ENCODE assay signal across 1 cellular context in the genomic region with DNA sequence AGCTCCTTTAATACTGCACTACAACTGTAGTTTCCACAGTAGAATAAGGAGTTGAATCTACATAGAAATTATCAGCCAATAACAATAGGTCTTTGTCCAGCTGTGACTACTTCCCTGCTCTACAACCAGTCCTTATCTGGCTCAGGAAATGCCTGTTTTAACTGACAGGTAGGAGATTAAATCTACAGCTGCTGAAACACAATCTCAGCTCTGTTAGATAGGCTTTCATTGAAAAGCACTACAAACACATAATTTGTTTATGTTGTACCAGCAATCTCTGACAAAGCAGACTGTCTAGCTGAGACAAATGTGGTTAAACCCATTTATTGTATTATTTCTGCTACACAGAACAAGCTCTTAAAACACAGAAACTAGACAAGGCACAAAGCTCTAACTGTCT.
TF ChIP-seq lines count a peak whose summit lies in the region.

No MANE protein-coding gene starts in this region.

TF ChIP-seq in HEK293, 187 proteins besides CTCF, POLR2A, EP300 and RAD21 (continued from another document):
- TF ChIP-seq TCF7L2 (IDR thresholded peaks at IDR 0.05; ENCODE audit: borderline replicate concordance, low read depth, low read length) = peak; percentile 85
- TF ChIP-seq ZNF626 (tag by site-specific recombination; IDR thresholded peaks at IDR 0.05) = no peak
- no peak for TF ChIP-seq ZNF510 (tag by site-specific recombination; IDR thresholded peaks at IDR 0.05; ENCODE audit: insufficient replicate concordance)
- TF ChIP-seq ZNF48 (tag by site-specific recombination; IDR thresholded peaks at IDR 0.05) = no peak
- TF ChIP-seq, protein P1, sequence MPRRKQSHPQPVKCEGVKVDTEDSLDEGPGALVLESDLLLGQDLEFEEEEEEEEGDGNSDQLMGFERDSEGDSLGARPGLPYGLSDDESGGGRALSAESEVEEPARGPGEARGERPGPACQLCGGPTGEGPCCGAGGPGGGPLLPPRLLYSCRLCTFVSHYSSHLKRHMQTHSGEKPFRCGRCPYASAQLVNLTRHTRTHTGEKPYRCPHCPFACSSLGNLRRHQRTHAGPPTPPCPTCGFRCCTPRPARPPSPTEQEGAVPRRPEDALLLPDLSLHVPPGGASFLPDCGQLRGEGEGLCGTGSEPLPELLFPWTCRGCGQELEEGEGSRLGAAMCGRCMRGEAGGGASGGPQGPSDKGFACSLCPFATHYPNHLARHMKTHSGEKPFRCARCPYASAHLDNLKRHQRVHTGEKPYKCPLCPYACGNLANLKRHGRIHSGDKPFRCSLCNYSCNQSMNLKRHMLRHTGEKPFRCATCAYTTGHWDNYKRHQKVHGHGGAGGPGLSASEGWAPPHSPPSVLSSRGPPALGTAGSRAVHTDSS (tag by site-specific recombination; IDR thresholded peaks at IDR 0.05) = no peak
- peak; percentile 52 for TF ChIP-seq ZBTB17 (tag by site-specific recombination; IDR thresholded peaks at IDR 0.05)
- TF ChIP-seq, protein P2, sequence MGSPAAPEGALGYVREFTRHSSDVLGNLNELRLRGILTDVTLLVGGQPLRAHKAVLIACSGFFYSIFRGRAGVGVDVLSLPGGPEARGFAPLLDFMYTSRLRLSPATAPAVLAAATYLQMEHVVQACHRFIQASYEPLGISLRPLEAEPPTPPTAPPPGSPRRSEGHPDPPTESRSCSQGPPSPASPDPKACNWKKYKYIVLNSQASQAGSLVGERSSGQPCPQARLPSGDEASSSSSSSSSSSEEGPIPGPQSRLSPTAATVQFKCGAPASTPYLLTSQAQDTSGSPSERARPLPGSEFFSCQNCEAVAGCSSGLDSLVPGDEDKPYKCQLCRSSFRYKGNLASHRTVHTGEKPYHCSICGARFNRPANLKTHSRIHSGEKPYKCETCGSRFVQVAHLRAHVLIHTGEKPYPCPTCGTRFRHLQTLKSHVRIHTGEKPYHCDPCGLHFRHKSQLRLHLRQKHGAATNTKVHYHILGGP (tag by site-specific recombination; IDR thresholded peaks at IDR 0.05) = no peak
- no peak for TF ChIP-seq ZNF112 (tag by site-specific recombination; IDR thresholded peaks at IDR 0.05)
- TF ChIP-seq ZNF658 (tag by site-specific recombination; IDR thresholded peaks at IDR 0.05) = no peak
- no peak for TF ChIP-seq ZFP37 (tag by site-specific recombination; IDR thresholded peaks at IDR 0.05)
- no peak for TF ChIP-seq ZNF423 (tag by site-specific recombination; IDR thresholded peaks at IDR 0.05)
- TF ChIP-seq, protein P3, sequence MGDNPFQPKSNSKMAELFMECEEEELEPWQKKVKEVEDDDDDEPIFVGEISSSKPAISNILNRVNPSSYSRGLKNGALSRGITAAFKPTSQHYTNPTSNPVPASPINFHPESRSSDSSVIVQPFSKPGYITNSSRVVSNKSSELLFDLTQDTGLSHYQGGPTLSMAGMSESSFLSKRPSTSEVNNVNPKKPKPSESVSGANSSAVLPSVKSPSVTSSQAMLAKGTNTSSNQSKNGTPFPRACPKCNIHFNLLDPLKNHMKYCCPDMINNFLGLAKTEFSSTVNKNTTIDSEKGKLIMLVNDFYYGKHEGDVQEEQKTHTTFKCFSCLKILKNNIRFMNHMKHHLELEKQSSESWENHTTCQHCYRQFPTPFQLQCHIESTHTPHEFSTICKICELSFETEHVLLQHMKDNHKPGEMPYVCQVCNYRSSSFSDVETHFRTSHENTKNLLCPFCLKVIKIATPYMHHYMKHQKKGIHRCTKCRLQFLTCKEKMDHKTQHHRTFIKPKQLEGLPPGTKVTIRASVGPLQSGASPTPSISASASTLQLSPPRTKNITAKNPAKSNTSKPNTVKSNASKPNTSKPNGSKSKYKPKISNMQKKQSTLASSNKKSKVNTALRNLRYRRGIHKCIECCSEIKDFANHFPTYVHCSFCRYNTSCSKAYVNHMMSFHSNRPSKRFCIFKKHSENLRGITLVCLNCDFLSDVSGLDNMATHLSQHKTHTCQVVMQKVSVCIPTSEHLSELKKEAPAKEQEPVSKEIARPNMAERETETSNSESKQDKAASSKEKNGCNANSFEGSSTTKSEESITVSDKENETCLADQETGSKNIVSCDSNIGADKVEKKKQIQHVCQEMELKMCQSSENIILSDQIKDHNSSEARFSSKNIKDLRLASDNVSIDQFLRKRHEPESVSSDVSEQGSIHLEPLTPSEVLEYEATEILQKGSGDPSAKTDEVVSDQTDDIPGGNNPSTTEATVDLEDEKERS (tag by site-specific recombination; IDR thresholded peaks at IDR 0.05) = no peak
- peak; percentile 86 for TF ChIP-seq ZNF843 (tag by site-specific recombination; IDR thresholded peaks at IDR 0.05)
- TF ChIP-seq, protein P4, sequence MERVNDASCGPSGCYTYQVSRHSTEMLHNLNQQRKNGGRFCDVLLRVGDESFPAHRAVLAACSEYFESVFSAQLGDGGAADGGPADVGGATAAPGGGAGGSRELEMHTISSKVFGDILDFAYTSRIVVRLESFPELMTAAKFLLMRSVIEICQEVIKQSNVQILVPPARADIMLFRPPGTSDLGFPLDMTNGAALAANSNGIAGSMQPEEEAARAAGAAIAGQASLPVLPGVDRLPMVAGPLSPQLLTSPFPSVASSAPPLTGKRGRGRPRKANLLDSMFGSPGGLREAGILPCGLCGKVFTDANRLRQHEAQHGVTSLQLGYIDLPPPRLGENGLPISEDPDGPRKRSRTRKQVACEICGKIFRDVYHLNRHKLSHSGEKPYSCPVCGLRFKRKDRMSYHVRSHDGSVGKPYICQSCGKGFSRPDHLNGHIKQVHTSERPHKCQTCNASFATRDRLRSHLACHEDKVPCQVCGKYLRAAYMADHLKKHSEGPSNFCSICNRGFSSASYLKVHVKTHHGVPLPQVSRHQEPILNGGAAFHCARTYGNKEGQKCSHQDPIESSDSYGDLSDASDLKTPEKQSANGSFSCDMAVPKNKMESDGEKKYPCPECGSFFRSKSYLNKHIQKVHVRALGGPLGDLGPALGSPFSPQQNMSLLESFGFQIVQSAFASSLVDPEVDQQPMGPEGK (tag by site-specific recombination; IDR thresholded peaks at IDR 0.05) = no peak
- TF ChIP-seq ZNF138 (tag by site-specific recombination; IDR thresholded peaks at IDR 0.05; ENCODE audit: borderline replicate concordance) = no peak
- TF ChIP-seq KLF9 (tag by site-specific recombination; IDR thresholded peaks at IDR 0.05; ENCODE audit: low read depth) = no peak
- TF ChIP-seq KLF1 (tag by site-specific recombination; IDR thresholded peaks at IDR 0.05) = no peak
- TF ChIP-seq ZSCAN30 (tag by site-specific recombination; IDR thresholded peaks at IDR 0.05) = 0 out of 2 replicates have a peak, but pooled peaks have one; percentile 40
- TF ChIP-seq, protein P5, sequence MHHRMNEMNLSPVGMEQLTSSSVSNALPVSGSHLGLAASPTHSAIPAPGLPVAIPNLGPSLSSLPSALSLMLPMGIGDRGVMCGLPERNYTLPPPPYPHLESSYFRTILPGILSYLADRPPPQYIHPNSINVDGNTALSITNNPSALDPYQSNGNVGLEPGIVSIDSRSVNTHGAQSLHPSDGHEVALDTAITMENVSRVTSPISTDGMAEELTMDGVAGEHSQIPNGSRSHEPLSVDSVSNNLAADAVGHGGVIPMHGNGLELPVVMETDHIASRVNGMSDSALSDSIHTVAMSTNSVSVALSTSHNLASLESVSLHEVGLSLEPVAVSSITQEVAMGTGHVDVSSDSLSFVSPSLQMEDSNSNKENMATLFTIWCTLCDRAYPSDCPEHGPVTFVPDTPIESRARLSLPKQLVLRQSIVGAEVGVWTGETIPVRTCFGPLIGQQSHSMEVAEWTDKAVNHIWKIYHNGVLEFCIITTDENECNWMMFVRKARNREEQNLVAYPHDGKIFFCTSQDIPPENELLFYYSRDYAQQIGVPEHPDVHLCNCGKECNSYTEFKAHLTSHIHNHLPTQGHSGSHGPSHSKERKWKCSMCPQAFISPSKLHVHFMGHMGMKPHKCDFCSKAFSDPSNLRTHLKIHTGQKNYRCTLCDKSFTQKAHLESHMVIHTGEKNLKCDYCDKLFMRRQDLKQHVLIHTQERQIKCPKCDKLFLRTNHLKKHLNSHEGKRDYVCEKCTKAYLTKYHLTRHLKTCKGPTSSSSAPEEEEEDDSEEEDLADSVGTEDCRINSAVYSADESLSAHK (tag by site-specific recombination; IDR thresholded peaks at IDR 0.05) = peak; percentile 53; the same call in 1 of the 2 replicates
- TF ChIP-seq ZNF394 (tag by site-specific recombination; IDR thresholded peaks at IDR 0.05; ENCODE audit: borderline replicate concordance) = no peak
- TF ChIP-seq, protein P6, sequence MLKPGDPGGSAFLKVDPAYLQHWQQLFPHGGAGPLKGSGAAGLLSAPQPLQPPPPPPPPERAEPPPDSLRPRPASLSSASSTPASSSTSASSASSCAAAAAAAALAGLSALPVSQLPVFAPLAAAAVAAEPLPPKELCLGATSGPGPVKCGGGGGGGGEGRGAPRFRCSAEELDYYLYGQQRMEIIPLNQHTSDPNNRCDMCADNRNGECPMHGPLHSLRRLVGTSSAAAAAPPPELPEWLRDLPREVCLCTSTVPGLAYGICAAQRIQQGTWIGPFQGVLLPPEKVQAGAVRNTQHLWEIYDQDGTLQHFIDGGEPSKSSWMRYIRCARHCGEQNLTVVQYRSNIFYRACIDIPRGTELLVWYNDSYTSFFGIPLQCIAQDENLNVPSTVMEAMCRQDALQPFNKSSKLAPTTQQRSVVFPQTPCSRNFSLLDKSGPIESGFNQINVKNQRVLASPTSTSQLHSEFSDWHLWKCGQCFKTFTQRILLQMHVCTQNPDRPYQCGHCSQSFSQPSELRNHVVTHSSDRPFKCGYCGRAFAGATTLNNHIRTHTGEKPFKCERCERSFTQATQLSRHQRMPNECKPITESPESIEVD (tag by site-specific recombination; IDR thresholded peaks at IDR 0.05) = peak; percentile 88
- no peak for TF ChIP-seq ZNF624 (tag by site-specific recombination; IDR thresholded peaks at IDR 0.05)
- TF ChIP-seq ZNF184 (tag by site-specific recombination; IDR thresholded peaks at IDR 0.05) = no peak
- TF ChIP-seq, protein P7, sequence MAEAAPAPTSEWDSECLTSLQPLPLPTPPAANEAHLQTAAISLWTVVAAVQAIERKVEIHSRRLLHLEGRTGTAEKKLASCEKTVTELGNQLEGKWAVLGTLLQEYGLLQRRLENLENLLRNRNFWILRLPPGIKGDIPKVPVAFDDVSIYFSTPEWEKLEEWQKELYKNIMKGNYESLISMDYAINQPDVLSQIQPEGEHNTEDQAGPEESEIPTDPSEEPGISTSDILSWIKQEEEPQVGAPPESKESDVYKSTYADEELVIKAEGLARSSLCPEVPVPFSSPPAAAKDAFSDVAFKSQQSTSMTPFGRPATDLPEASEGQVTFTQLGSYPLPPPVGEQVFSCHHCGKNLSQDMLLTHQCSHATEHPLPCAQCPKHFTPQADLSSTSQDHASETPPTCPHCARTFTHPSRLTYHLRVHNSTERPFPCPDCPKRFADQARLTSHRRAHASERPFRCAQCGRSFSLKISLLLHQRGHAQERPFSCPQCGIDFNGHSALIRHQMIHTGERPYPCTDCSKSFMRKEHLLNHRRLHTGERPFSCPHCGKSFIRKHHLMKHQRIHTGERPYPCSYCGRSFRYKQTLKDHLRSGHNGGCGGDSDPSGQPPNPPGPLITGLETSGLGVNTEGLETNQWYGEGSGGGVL (tag by site-specific recombination; IDR thresholded peaks at IDR 0.05) = no peak
- TF ChIP-seq, protein P8, sequence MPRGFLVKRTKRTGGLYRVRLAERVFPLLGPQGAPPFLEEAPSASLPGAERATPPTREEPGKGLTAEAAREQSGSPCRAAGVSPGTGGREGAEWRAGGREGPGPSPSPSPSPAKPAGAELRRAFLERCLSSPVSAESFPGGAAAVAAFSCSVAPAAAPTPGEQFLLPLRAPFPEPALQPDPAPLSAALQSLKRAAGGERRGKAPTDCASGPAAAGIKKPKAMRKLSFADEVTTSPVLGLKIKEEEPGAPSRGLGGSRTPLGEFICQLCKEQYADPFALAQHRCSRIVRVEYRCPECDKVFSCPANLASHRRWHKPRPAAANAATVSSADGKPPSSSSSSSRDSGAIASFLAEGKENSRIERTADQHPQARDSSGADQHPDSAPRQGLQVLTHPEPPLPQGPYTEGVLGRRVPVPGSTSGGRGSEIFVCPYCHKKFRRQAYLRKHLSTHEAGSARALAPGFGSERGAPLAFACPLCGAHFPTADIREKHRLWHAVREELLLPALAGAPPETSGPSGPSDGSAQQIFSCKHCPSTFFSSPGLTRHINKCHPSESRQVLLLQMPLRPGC (tag by site-specific recombination; IDR thresholded peaks at IDR 0.05) = no peak
- TF ChIP-seq ZBTB1 (tag by site-specific recombination; IDR thresholded peaks at IDR 0.05) = no peak
- no peak for TF ChIP-seq SALL2 (tag by site-specific recombination; IDR thresholded peaks at IDR 0.05; ENCODE audit: borderline replicate concordance)
- no peak for TF ChIP-seq HOXD13 (CRISPR knock-in tag; IDR thresholded peaks at IDR 0.05; ENCODE audit: borderline replicate concordance)
- peak; percentile 95 for TF ChIP-seq TRIM28 (IDR thresholded peaks at IDR 0.05; ENCODE audit: borderline replicate concordance, low read length)
- TF ChIP-seq ZNF830 (tag by site-specific recombination; IDR thresholded peaks at IDR 0.05; ENCODE audit: low read depth) = no peak
- TF ChIP-seq ZNF157 (tag by site-specific recombination; IDR thresholded peaks at IDR 0.05) = no peak
- TF ChIP-seq, protein P9, sequence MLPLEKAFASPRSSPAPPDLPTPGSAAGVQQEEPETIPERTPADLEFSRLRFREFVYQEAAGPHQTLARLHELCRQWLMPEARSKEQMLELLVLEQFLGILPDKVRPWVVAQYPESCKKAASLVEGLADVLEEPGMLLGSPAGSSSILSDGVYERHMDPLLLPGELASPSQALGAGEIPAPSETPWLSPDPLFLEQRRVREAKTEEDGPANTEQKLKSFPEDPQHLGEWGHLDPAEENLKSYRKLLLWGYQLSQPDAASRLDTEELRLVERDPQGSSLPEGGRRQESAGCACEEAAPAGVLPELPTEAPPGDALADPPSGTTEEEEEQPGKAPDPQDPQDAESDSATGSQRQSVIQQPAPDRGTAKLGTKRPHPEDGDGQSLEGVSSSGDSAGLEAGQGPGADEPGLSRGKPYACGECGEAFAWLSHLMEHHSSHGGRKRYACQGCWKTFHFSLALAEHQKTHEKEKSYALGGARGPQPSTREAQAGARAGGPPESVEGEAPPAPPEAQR (tag by site-specific recombination; IDR thresholded peaks at IDR 0.05) = no peak
- TF ChIP-seq ZNF561 (tag by site-specific recombination; IDR thresholded peaks at IDR 0.05; ENCODE audit: borderline replicate concordance) = 0 out of 2 replicates have a peak, but pooled peaks have one; percentile 34
- no peak for TF ChIP-seq ZNF549 (tag by site-specific recombination; IDR thresholded peaks at IDR 0.05)
- TF ChIP-seq ZNF600 (tag by site-specific recombination; IDR thresholded peaks at IDR 0.05) = no peak
- TF ChIP-seq ZNF354C (tag by site-specific recombination; IDR thresholded peaks at IDR 0.05; ENCODE audit: borderline replicate concordance, low read depth) = no peak
TF ChIP-seq in HEK293: peak in this region for 15.
